ENCODE assay signal across 8 cellular contexts in the genomic region with DNA sequence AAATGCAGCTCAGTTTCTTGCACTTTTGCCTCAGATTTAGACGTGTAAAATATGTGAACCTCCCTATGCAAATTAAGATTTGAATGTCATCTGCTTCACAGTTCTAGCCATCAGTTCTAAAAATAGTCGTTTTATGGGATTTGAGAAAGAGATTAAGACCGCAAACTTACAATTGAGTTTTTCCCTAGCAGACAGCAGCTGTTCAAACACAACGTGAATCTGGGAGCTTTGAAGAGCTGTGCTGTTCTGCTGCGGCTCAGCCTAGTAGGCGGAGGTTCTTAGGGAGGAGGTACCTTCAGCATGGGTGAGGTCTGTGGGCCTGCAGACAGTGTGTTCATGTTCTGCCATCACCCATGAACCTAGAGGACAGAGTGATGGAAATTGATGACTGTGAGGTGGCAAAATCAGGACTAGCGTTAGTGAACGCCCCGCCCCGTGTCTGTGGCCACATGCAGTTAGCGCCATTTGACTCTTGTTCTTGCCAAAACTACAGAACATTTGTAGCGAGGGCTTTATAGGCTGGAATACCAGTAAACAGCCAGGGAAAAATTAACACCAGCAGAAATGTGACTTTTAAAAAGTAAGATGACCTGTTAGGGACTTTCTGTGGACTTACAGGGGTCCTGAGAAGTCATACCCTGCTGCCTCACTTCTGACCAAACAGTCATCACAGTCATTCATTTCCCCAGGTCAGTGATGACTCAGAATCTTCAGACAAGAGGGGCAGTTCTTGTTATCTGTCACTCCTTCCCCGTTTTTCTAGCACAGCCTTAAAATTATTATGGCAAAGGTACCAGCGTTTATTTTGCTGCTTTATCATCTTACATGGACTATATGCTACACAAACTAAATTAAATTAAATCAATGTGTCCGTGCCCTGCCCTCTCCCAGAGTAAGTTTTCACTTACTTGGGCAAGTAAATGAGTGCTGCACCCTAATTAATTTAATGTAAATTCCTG.
DNase-seq lines count a peak whose midpoint lies in the region; ATAC-seq, FAIRE-seq and TF ChIP-seq lines count a peak whose summit lies in the region.
"Had no signal": no experiment of that assay in that cellular context is flagged by ENCODE, and none has a peak within 500 bp of the region (broad histone marks: within the 10 kb centered on the region; RNA-seq: fewer than 3 reads in every experiment).

No MANE protein-coding gene starts in this region.

- H3K4me3 ChIP-seq in HCT116 (replicated peaks in 1 of 2; ENCODE audit: low read depth in 1 of 2, low read length in 2 of 2) (no peak overlapping the region), mesendoderm (ENCODE audit: low read length) (no peak overlapping the region)
- H3K4me3 ChIP-seq: skin epidermis had no signal

- no peak overlapping the region for H3K27ac Mint-ChIP-seq in activated T-cell treated with anti-CD3 and anti-CD28 coated beads, Interleukin-2, amount 50 U/mL, for 24 hours

- no peak for TF ChIP-seq RAD21 in HCT116 (IDR thresholded peaks at IDR 0.05; ENCODE audit: low read depth)

- peak; percentile 56 for FAIRE-seq in islet of Langerhans (lab: Jason Lieb, UNC)

- H3K9ac ChIP-seq in HCT116 (ENCODE audit: low read length) (no peak overlapping the region), mesendoderm (ENCODE audit: low read length) (no peak overlapping the region)

- no peak overlapping the region for H3K4ac ChIP-seq in mesendoderm (ENCODE audit: low read depth, low read length)

- H3K9me3 Mint-ChIP-seq in activated T-cell treated with anti-CD3 and anti-CD28 coated beads, Interleukin-2, amount 50 U/mL, for 24 hours = no peaks in the 10 kb centered on the region

- no peak overlapping the region for H2AK5ac ChIP-seq in mesendoderm (ENCODE audit: low read length)

- H3K9me2 ChIP-seq in HCT116 (ENCODE audit: insufficient read depth) = no peaks in the 10 kb centered on the region; the same call in 1 of the 2 replicates

- H3K4me1 ChIP-seq in HCT116 (ENCODE audit: control insufficient read depth in 1 of 2, insufficient read depth in 2 of 2, low read length in 2 of 2) (peaks cover 0 to 17% of the 10 kb centered on the region in 2 experiments; a peak in 2 of 4 replicates), mesendoderm (ENCODE audit: control insufficient read depth, low read depth, low read length) (no peaks in the 10 kb centered on the region)

- no peak overlapping the region for H2BK120ac ChIP-seq in mesendoderm (ENCODE audit: low read depth, low read length)

- H3K27me3 Mint-ChIP-seq in activated T-cell treated with anti-CD3 and anti-CD28 coated beads, Interleukin-2, amount 50 U/mL, for 24 hours = no peaks in the 10 kb centered on the region

- ATAC-seq in GM18511 (IDR thresholded peaks at IDR 0.05; ENCODE audit: unreplicated experiment) (peak; percentile 91), HCT116 (peak; percentile 67)

- no peak overlapping the region for H3K23ac ChIP-seq in mesendoderm (ENCODE audit: low read length)

- RAD21 ChIA-PET in HCT116 (lab: Charles Lee; ENCODE audit: low non-redundant PET in 1 of 2, low total read pairs in 2 of 2, uncharacterized antibody in 2 of 2, unreplicated experiment in 2 of 2) = no interaction called here

- no peak overlapping the region for H3K56ac ChIP-seq in mesendoderm (ENCODE audit: low read length)

- H3K36me3 ChIP-seq in HCT116 (ENCODE audit: control insufficient read depth in 1 of 2, insufficient read depth in 2 of 2, low read length in 2 of 2) (no peaks in the 10 kb centered on the region), mesendoderm (ENCODE audit: control insufficient read depth, insufficient read depth, low read length) (no peaks in the 10 kb centered on the region)

- H3K79me2 ChIP-seq in HCT116 (ENCODE audit: insufficient read depth, low read length) = no peaks in the 10 kb centered on the region
- H3K79me2 ChIP-seq in mesendoderm (ENCODE audit: control insufficient read depth, insufficient read depth, low read length) = no peaks in the 10 kb centered on the region

- no peak overlapping the region for H3K18ac ChIP-seq in mesendoderm (ENCODE audit: low read length)

- POLR2A ChIA-PET in HCT116 (lab: Charles Lee) = no interaction called here

- H4K8ac ChIP-seq in mesendoderm (ENCODE audit: low read depth, low read length) = no peak overlapping the region

- H3K79me1 ChIP-seq in mesendoderm (ENCODE audit: low read length) = no peaks in the 10 kb centered on the region

- H2BK15ac ChIP-seq in mesendoderm (replicated peaks; ENCODE audit: low read depth) = no peak overlapping the region

- no peak for TF ChIP-seq CTCF in HCT116 (IDR thresholded peaks at IDR 0.05 in 2 of 3, conservative IDR thresholded peaks at IDR 0.05 in 1 of 3; ENCODE audit: borderline replicate concordance in 1 of 3, insufficient read depth in 1 of 3, low read depth in 2 of 3, low read length in 2 of 3)

- H3K27me3 ChIP-seq in HCT116 (ENCODE audit: insufficient read depth, low read length) (no peaks in the 10 kb centered on the region), mesendoderm (ENCODE audit: insufficient read depth, low read length, poor library complexity) (no peaks in the 10 kb centered on the region)

- intact Hi-C loops in HCT116 (cut with micrococcal nuclease) = no loop called here

- no peak overlapping the region for H4K5ac ChIP-seq in mesendoderm (ENCODE audit: low read length)

- H3K4me3 Mint-ChIP-seq in activated T-cell treated with anti-CD3 and anti-CD28 coated beads, Interleukin-2, amount 50 U/mL, for 24 hours = no peak overlapping the region

- H3K27ac ChIP-seq in HCT116 (ENCODE audit: low read depth, low read length) (no peak overlapping the region), mesendoderm (ENCODE audit: low read depth, low read length) (no peak overlapping the region)

- H4K20me1 ChIP-seq in HCT116 (ENCODE audit: insufficient read depth) = no peaks in the 10 kb centered on the region

- DNase-seq in HCT116 (ENCODE audit: low read depth, low spot score) = no peak
- DNase-seq in M059J (ENCODE audit: low read depth) = peak; percentile 73
- peak; percentile 17 for DNase-seq in SK-N-DZ (ENCODE audit: low spot score)
- DNase-seq in activated T-cell treated with anti-CD3 and anti-CD28 coated beads, Interleukin-2, amount 50 U/mL, for 24 hours = no peak
- DNase-seq in mesendoderm = no peak

- H3K9me3 ChIP-seq in HCT116 (ENCODE audit: control insufficient read depth in 1 of 2, insufficient read depth in 1 of 2, low read depth in 1 of 2, low read length in 2 of 2) = no peaks in the 10 kb centered on the region

- WGBS in mesendoderm (ENCODE audit: extremely low coverage, insufficient coverage, low lambda C conversion rate) = no CpG with 5 or more reads among the region's 15 CpGs

- H3K4me2 ChIP-seq in HCT116 (ENCODE audit: low read length) (0 out of 2 replicates have a peak overlapping the region, but pooled peaks have one; percentile 11), mesendoderm (ENCODE audit: low read length) (no peak overlapping the region)

- no peaks in the 10 kb centered on the region for H3K4me1 Mint-ChIP-seq in activated T-cell treated with anti-CD3 and anti-CD28 coated beads, Interleukin-2, amount 50 U/mL, for 24 hours (ENCODE audit: low read depth)

- no peak for TF ChIP-seq POLR2A in HCT116 (IDR thresholded peaks at IDR 0.05; ENCODE audit: borderline replicate concordance, extremely low read depth, insufficient read depth, insufficient read length)

- CTCF ChIA-PET in HCT116 (lab: Charles Lee) = no interaction called here

- H3K36me3 Mint-ChIP-seq in activated T-cell treated with anti-CD3 and anti-CD28 coated beads, Interleukin-2, amount 50 U/mL, for 24 hours (ENCODE audit: low read depth) = peaks cover 48% of the 10 kb centered on the region

- H2BK5ac ChIP-seq in mesendoderm (ENCODE audit: low read length) = no peak overlapping the region

- no TSS peak for BruUV-seq in HCT116 (replicated peaks; lab: Mats Ljungman, UMichigan)

- H2AFZ ChIP-seq in HCT116 (ENCODE audit: low read depth, low read length, poor library complexity, severe bottlenecking) = no peak overlapping the region

TF ChIP-seq in HCT116, 20 proteins besides CTCF, POLR2A, EP300 and RAD21:
- no peak for TF ChIP-seq POLR2AphosphoS5 (IDR thresholded peaks at IDR 0.05; ENCODE audit: low read depth, low read length)
- TF ChIP-seq ZNF274 (IDR thresholded peaks at IDR 0.05; ENCODE audit: low read depth, low read length) = no peak
- no peak for TF ChIP-seq EGR1 (IDR thresholded peaks at IDR 0.05; ENCODE audit: low read depth)
- peak; percentile 26; the same call in 1 of the 2 replicates for TF ChIP-seq FOSL1 (IDR thresholded peaks at IDR 0.05; ENCODE audit: low read depth)
- no peak for TF ChIP-seq SRF (IDR thresholded peaks at IDR 0.05; ENCODE audit: low read depth)
- no peak for TF ChIP-seq ELF1 (IDR thresholded peaks at IDR 0.05; ENCODE audit: borderline replicate concordance, low read depth)
- TF ChIP-seq, protein P1, sequence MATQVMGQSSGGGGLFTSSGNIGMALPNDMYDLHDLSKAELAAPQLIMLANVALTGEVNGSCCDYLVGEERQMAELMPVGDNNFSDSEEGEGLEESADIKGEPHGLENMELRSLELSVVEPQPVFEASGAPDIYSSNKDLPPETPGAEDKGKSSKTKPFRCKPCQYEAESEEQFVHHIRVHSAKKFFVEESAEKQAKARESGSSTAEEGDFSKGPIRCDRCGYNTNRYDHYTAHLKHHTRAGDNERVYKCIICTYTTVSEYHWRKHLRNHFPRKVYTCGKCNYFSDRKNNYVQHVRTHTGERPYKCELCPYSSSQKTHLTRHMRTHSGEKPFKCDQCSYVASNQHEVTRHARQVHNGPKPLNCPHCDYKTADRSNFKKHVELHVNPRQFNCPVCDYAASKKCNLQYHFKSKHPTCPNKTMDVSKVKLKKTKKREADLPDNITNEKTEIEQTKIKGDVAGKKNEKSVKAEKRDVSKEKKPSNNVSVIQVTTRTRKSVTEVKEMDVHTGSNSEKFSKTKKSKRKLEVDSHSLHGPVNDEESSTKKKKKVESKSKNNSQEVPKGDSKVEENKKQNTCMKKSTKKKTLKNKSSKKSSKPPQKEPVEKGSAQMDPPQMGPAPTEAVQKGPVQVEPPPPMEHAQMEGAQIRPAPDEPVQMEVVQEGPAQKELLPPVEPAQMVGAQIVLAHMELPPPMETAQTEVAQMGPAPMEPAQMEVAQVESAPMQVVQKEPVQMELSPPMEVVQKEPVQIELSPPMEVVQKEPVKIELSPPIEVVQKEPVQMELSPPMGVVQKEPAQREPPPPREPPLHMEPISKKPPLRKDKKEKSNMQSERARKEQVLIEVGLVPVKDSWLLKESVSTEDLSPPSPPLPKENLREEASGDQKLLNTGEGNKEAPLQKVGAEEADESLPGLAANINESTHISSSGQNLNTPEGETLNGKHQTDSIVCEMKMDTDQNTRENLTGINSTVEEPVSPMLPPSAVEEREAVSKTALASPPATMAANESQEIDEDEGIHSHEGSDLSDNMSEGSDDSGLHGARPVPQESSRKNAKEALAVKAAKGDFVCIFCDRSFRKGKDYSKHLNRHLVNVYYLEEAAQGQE (IDR thresholded peaks at IDR 0.05; ENCODE audit: low read depth) = no peak
- no peak for TF ChIP-seq CBX3 (IDR thresholded peaks at IDR 0.05; ENCODE audit: low read depth)

Comparison
In these comparisons a context has a peak if more than half of its experiments do, and no peak if none do; other contexts are left out.
1. DNase-seq: peak in M059J (single experiment) and SK-N-DZ (single experiment); none in HCT116 (single experiment), activated T-cell treated with anti-CD3 and anti-CD28 coated beads, Interleukin-2, amount 50 U/mL, for 24 hours (single experiment) and mesendoderm (single experiment).